Comparison of ENCODE assay signal across 15 cellular contexts in genomic region chr18:74625157-74625556, GRCh38.
"Had no signal": no experiment of that assay in that cellular context is flagged by ENCODE, and none has a peak within 500 bp of the region (broad histone marks: within the 10 kb centered on the region; RNA-seq: fewer than 3 reads in every experiment).

No MANE protein-coding gene starts in this region.

- H3K27me3 Mint-ChIP-seq: activated CD4-positive, alpha-beta memory T cell treated with anti-CD3 and anti-CD28 coated beads, Interleukin-2, amount 10 ng/mL, durations not matched to agents 7 days and 5 days; activated CD4-positive, alpha-beta T cell treated with anti-CD3 and anti-CD28 coated beads for 36 hours; activated naive CD8-positive, alpha-beta T cell treated with anti-CD3 and anti-CD28 coated beads, Interleukin-2, amount 50 U/mL, for 24 hours had no signal

- DNase-seq: activated CD4-positive, alpha-beta memory T cell treated with anti-CD3 and anti-CD28 coated beads, Interleukin-2, amount 10 ng/mL, durations not matched to agents 7 days and 5 days; activated CD4-positive, alpha-beta T cell treated with anti-CD3 and anti-CD28 coated beads for 36 hours; activated CD8-positive, alpha-beta memory T cell treated with anti-CD3 and anti-CD28 coated beads, Interleukin-2, amount 50 U/mL, for 48 hours; activated naive CD4-positive, alpha-beta T cell treated with Interleukin-2 at 50 U/mL for 16 hours; activated naive CD8-positive, alpha-beta T cell treated with anti-CD3 and anti-CD28 coated beads, Interleukin-2, amount 50 U/mL, for 24 hours; central memory CD4-positive, alpha-beta T cell; effector memory CD4-positive, alpha-beta T cell; kidney glomerular epithelial cell; ovary; stimulated activated CD4-positive, alpha-beta T cell treated with anti-CD3 and anti-CD28 coated beads, Interleukin-4, amount 100 ng/mL, for 1 hour; stimulated activated CD8-positive, alpha-beta memory T cell treated with anti-CD3 and anti-CD28 coated beads, Interleukin-4, amount 100 ng/mL, for 48 hours; stimulated activated naive CD8-positive, alpha-beta T cell treated with anti-CD3 and anti-CD28 coated beads, Interleukin-15, Interleukin-2, amounts not matched to agents 100 U/mL and 50 U/mL, for 24 hours; upper lobe of left lung had no signal

- H3K4me3 Mint-ChIP-seq: activated CD4-positive, alpha-beta memory T cell treated with anti-CD3 and anti-CD28 coated beads, Interleukin-2, amount 10 ng/mL, durations not matched to agents 7 days and 5 days; activated CD4-positive, alpha-beta T cell treated with anti-CD3 and anti-CD28 coated beads for 36 hours; activated naive CD8-positive, alpha-beta T cell treated with anti-CD3 and anti-CD28 coated beads, Interleukin-2, amount 50 U/mL, for 24 hours had no signal

- H3K9me3 Mint-ChIP-seq: activated CD4-positive, alpha-beta memory T cell treated with anti-CD3 and anti-CD28 coated beads, Interleukin-2, amount 10 ng/mL, durations not matched to agents 7 days and 5 days; activated naive CD8-positive, alpha-beta T cell treated with anti-CD3 and anti-CD28 coated beads, Interleukin-2, amount 50 U/mL, for 24 hours had no signal

- H3K4me3 ChIP-seq: hepatocyte, ovary, suprapubic skin, upper lobe of left lung had no signal

- ATAC-seq: activated CD4-positive, alpha-beta T cell treated with anti-CD3 and anti-CD28 coated beads for 36 hours; activated naive CD8-positive, alpha-beta T cell treated with anti-CD3 and anti-CD28 coated beads, Interleukin-2, amount 50 U/mL, for 24 hours; stimulated activated naive CD8-positive, alpha-beta T cell treated with anti-CD3 and anti-CD28 coated beads, Interleukin-15, Interleukin-2, amounts not matched to agents 100 U/mL and 50 U/mL, for 24 hours had no signal

- H3K27ac Mint-ChIP-seq: activated CD4-positive, alpha-beta memory T cell treated with anti-CD3 and anti-CD28 coated beads, Interleukin-2, amount 10 ng/mL, durations not matched to agents 7 days and 5 days; activated CD4-positive, alpha-beta T cell treated with anti-CD3 and anti-CD28 coated beads for 36 hours; activated naive CD8-positive, alpha-beta T cell treated with anti-CD3 and anti-CD28 coated beads, Interleukin-2, amount 50 U/mL, for 24 hours had no signal
